In the genomic region with DNA sequence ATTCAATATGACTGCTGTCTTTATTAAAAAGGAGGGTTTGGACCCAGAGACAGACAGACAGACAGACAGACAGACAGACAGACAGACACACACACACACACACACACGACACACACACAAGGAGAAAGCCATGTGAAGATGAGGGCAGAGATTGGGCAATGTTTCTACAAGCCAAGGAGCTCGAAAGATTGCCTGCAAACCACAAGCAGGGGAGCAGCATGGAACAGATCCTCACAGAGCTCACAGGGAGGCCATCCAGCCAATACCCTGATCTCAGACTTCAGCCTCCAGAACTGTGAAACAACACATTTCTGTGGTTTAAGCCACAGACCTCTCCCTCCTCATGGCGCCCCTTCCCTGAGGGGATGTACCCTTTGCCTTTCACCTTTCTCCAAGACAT, we compare ENCODE assay signal across 13 cellular contexts. TPM values are rescaled to one million over a fixed set of nuclear protein-coding genes. Genes with fewer than 3 reads are reported as not detected.
DNase-seq lines count a peak whose midpoint lies in the region; ATAC-seq, FAIRE-seq and TF ChIP-seq lines count a peak whose summit lies in the region.
"Had no signal": no experiment of that assay in that cellular context is flagged by ENCODE, and none has a peak within 500 bp of the region (broad histone marks: within the 10 kb centered on the region; RNA-seq: fewer than 3 reads in every experiment).

No MANE protein-coding gene starts in this region.

- DNase-seq in HT1080 (ENCODE audit: low read depth) (peak; percentile 54), astrocyte of the cerebellum (ENCODE audit: low read depth) (peak; percentile 91), GM12891 (ENCODE audit: insufficient read length, low spot score) (no peak), HK-2 (ENCODE audit: unreplicated experiment) (no peak)
- no peak for DNase-seq in activated effector memory CD4-positive, alpha-beta T cell treated with anti-CD3 and anti-CD28 coated beads, Interleukin-2, amount 50 U/mL, for 16 hours
- DNase-seq: NCI-H748 treated with DMSO at 0.1 percent for 48 hours, ovary had no signal

- H3K4me3 ChIP-seq in ACC112 (ENCODE audit: low read depth, low read length): peak overlapping the region; percentile 32; the same call in 1 of the 2 replicates
- H3K4me3 ChIP-seq in astrocyte of the cerebellum (ENCODE audit: low read depth, low read length): no peak overlapping the region
- H3K4me3 ChIP-seq: BLaER1, ovary had no signal

- H3K27me3 ChIP-seq in ACC112 (ENCODE audit: insufficient read depth, low read length): no peaks in the 10 kb centered on the region
- H3K27me3 ChIP-seq in layer of hippocampus (ENCODE audit: control insufficient read depth, insufficient read depth, low read length): peaks cover 2% of the 10 kb centered on the region
- H3K27me3 ChIP-seq: BLaER1, ovary had no signal

- in situ Hi-C loops in astrocyte of the cerebellum (cut with HindIII; ENCODE audit: low sequenced_read_pairs): no loop called here

- no peaks in the 10 kb centered on the region for H3K36me3 ChIP-seq in ACC112 (ENCODE audit: insufficient read depth, low read length)
- H3K36me3 ChIP-seq: BLaER1, ovary had no signal

- no peak for TF ChIP-seq CTCF in astrocyte of the cerebellum (IDR thresholded peaks at IDR 0.05; ENCODE audit: low read depth, low read length, missing control alignments)

- peaks cover 24% of the 10 kb centered on the region for H3K4me1 ChIP-seq in ACC112 (ENCODE audit: control insufficient read depth, insufficient read depth, low read length, unreplicated experiment)
- H3K4me1 ChIP-seq: BLaER1 had no signal

- H3K27ac ChIP-seq in ACC112 (ENCODE audit: low read depth, low read length) (peak overlapping the region; percentile 98), layer of hippocampus (ENCODE audit: low read depth, low read length) (peak overlapping the region; percentile 59)
- H3K27ac ChIP-seq: BLaER1, KMS-11, ovary had no signal

- no peak overlapping the region for H2AFZ ChIP-seq in ACC112 (ENCODE audit: low read length, unreplicated experiment)

- TF ChIP-seq POLR2A in GM12891 (IDR thresholded peaks at IDR 0.05; ENCODE audit: low read depth, low read length): no peak

- no peak for FAIRE-seq in GM12891 (lab: Jason Lieb, UNC)
- FAIRE-seq: TTC549 had no signal

- H3K79me2 ChIP-seq in ACC112 (ENCODE audit: control insufficient read depth, insufficient read depth, low read length, unreplicated experiment): no peaks in the 10 kb centered on the region

- ATAC-seq in HG03342 (IDR thresholded peaks at IDR 0.05; ENCODE audit: unreplicated experiment): no peak

TF ChIP-seq in GM12891, 5 proteins besides CTCF, POLR2A, EP300 and RAD21:
- TF ChIP-seq POU2F2 (IDR thresholded peaks at IDR 0.05; ENCODE audit: low read depth, low read length) (no peak), TAF1 (IDR thresholded peaks at IDR 0.05; ENCODE audit: low read depth, low read length) (no peak), POLR2AphosphoS5 (IDR thresholded peaks at IDR 0.05; ENCODE audit: low read depth, low read length) (no peak), SPI1 (IDR thresholded peaks at IDR 0.05; ENCODE audit: low read depth, low read length) (no peak), PAX5 (IDR thresholded peaks at IDR 0.05; ENCODE audit: insufficient read depth, low read length, severe bottlenecking) (no peak)

RNA-seq across cellular contexts. Expression of gene ABHD2, which starts 35.8 kb away (rescaled TPM):
- total RNA-seq in HT1080 (2014; rRNA removed; shearing (Covaris generic)): 68.0 and 77.6 TPM in 2 replicates
- polyA plus RNA-seq in HT1080 (2015; cell fraction: cytosol; rRNA removed): 22.7 and 33.2 TPM in 2 replicates
- polyA plus RNA-seq in HT1080 (2015; cell fraction: nucleus; rRNA removed): 73.7 and 81.1 TPM in 2 replicates
- polyA plus RNA-seq in GM12891 (2012; ENCODE audit: low read depth, missing spikeins): 5.7 TPM

Comparison
In these comparisons a context has a peak if more than half of its experiments do, and no peak if none do; other contexts are left out.
1. DNase-seq: peak in HT1080 (single experiment) and astrocyte of the cerebellum (single experiment); none in GM12891 (single experiment), activated effector memory CD4-positive, alpha-beta T cell treated with anti-CD3 and anti-CD28 coated beads, Interleukin-2, amount 50 U/mL, for 16 hours (single experiment) and HK-2 (single experiment).